Comparison of ENCODE assay signal across 26 cellular contexts in genomic region chr16:51624083-51624775, GRCh38.
A peak's percentile ranks its signal among the peaks of the same experiment; 100 is the strongest.
DNase-seq lines count a peak whose midpoint lies in the region; ATAC-seq, FAIRE-seq and TF ChIP-seq lines count a peak whose summit lies in the region.
"Had no signal": no experiment of that assay in that cellular context is flagged by ENCODE, and none has a peak within 500 bp of the region (broad histone marks: within the 10 kb centered on the region; RNA-seq: fewer than 3 reads in every experiment).

No MANE protein-coding gene starts in this region.

- no peak overlapping the region for H3K4ac ChIP-seq in H1 (replicated peaks; ENCODE audit: insufficient read length, low read depth, low read length)

- H3K4me3 ChIP-seq in H1 (ENCODE audit: extremely low read depth in 1 of 4, insufficient read depth in 2 of 4, low read depth in 3 of 4, low read length in 4 of 4), result no peak overlapping the region
- H3K4me3 ChIP-seq: upper lobe of left lung had no signal

- CTCF ChIA-PET in H1 (lab: Charles Lee; ENCODE audit: partially characterized antibody), result interaction anchor here (0.6 to 2.5 kb wide), 3 partner anchors 14 to 112 kb away, joined by 3 to 6 read pairs (median 3); no protein-coding TSS in a partner anchor
- CTCF ChIA-PET in activated CD4-positive, alpha-beta T cell treated with anti-CD3 and anti-CD28 coated beads for 36 hours (lab: Charles Lee), result no interaction called here

- no peak overlapping the region for H2BK15ac ChIP-seq in H1 (ENCODE audit: low read length)

- H4K8ac ChIP-seq in H1 (ENCODE audit: extremely low read depth, insufficient read depth, low read length), result no peak overlapping the region

- H3K4me2 ChIP-seq in H1 (ENCODE audit: insufficient read depth in 1 of 2, low read depth in 2 of 2, low read length in 2 of 2), result no peak overlapping the region

- peaks cover 16% of the 10 kb centered on the region for H3K36me3 Mint-ChIP-seq in nephron progenitor cell (ENCODE audit: low read depth)
- H3K36me3 Mint-ChIP-seq in endothelial cell (ENCODE audit: low read depth, unreplicated experiment), result peaks cover 5% of the 10 kb centered on the region
- H3K36me3 Mint-ChIP-seq in activated CD4-positive, alpha-beta T cell treated with anti-CD3 and anti-CD28 coated beads for 36 hours (ENCODE audit: low read depth), result no peaks in the 10 kb centered on the region
- H3K36me3 Mint-ChIP-seq: activated naive CD8-positive, alpha-beta T cell treated with anti-CD3 and anti-CD28 coated beads for 36 hours; CD4-positive, CD25-positive, alpha-beta regulatory T cell; stimulated activated memory B cell treated with anti-CD40 and anti-IgM and Interleukin-4, amounts not matched to agents 10 μg/mL and 1 μg/mL and 100 μg/mL, for 72 hours had no signal

- no peak overlapping the region; the same call in 1 of the 2 replicates for H2BK5ac ChIP-seq in H1 (ENCODE audit: low read depth, low read length)

- TF ChIP-seq CTCF in H1 (IDR thresholded peaks at IDR 0.05; ENCODE audit: control extremely low read depth in 1 of 3, insufficient read depth in 1 of 3, low read depth in 1 of 3, low read length in 3 of 3) (no peak), nephron progenitor cell (IDR thresholded peaks at IDR 0.05) (no peak), endothelial cell (IDR thresholded peaks at IDR 0.05; ENCODE audit: unreplicated experiment) (no peak)

- peak overlapping the region; percentile 96 for H3K27ac Mint-ChIP-seq in nephron progenitor cell
- H3K27ac Mint-ChIP-seq in endothelial cell (ENCODE audit: unreplicated experiment), result no peak overlapping the region
- H3K27ac Mint-ChIP-seq in activated CD4-positive, alpha-beta T cell treated with anti-CD3 and anti-CD28 coated beads for 36 hours, result no peak overlapping the region
- H3K27ac Mint-ChIP-seq: activated naive CD8-positive, alpha-beta T cell treated with anti-CD3 and anti-CD28 coated beads for 36 hours; CD4-positive, CD25-positive, alpha-beta regulatory T cell; dendritic cell treated with granulocyte-macrophage colony-stimulating factor and Interleukin-4, amounts not matched to agents 40 ng/mL and 50 ng/mL, for 4 days; stimulated activated memory B cell treated with anti-CD40 and anti-IgM and Interleukin-4, amounts not matched to agents 10 μg/mL and 1 μg/mL and 100 μg/mL, for 72 hours had no signal

- H2AK5ac ChIP-seq in H1 (ENCODE audit: low read depth, low read length), result no peak overlapping the region

- H3K27me3 Mint-ChIP-seq in nephron progenitor cell (ENCODE audit: low read depth, poor library complexity), result peaks cover 5% of the 10 kb centered on the region
- peaks cover 3% of the 10 kb centered on the region for H3K27me3 Mint-ChIP-seq in endothelial cell (ENCODE audit: unreplicated experiment)
- no peaks in the 10 kb centered on the region for H3K27me3 Mint-ChIP-seq in activated CD4-positive, alpha-beta T cell treated with anti-CD3 and anti-CD28 coated beads for 36 hours
- H3K27me3 Mint-ChIP-seq: activated naive CD8-positive, alpha-beta T cell treated with anti-CD3 and anti-CD28 coated beads for 36 hours; CD4-positive, CD25-positive, alpha-beta regulatory T cell; central memory CD8-positive, alpha-beta T cell; dendritic cell treated with granulocyte-macrophage colony-stimulating factor and Interleukin-4, amounts not matched to agents 40 ng/mL and 50 ng/mL, for 4 days; stimulated activated memory B cell treated with anti-CD40 and anti-IgM and Interleukin-4, amounts not matched to agents 10 μg/mL and 1 μg/mL and 100 μg/mL, for 72 hours had no signal

- H3K14ac ChIP-seq in H1 (ENCODE audit: insufficient read length), result no peak overlapping the region

- intact Hi-C loops in activated CD4-positive, alpha-beta T cell treated with anti-CD3 and anti-CD28 coated beads for 36 hours (cut with DNase I, micrococcal nuclease), result no loop called here

- peak overlapping the region; percentile 78 for H2BK120ac ChIP-seq in H1 (replicated peaks; ENCODE audit: low read depth, low read length)

- no peaks in the 10 kb centered on the region for H3K79me1 ChIP-seq in H1 (ENCODE audit: low read depth, low read length)

- H3K4me3 Mint-ChIP-seq in nephron progenitor cell, result peak overlapping the region; percentile 30
- no peak overlapping the region for H3K4me3 Mint-ChIP-seq in endothelial cell (ENCODE audit: unreplicated experiment)
- no peak overlapping the region for H3K4me3 Mint-ChIP-seq in activated CD4-positive, alpha-beta T cell treated with anti-CD3 and anti-CD28 coated beads for 36 hours
- H3K4me3 Mint-ChIP-seq: activated naive CD8-positive, alpha-beta T cell treated with anti-CD3 and anti-CD28 coated beads for 36 hours; CD4-positive, CD25-positive, alpha-beta regulatory T cell; central memory CD8-positive, alpha-beta T cell; dendritic cell treated with granulocyte-macrophage colony-stimulating factor and Interleukin-4, amounts not matched to agents 40 ng/mL and 50 ng/mL, for 4 days; stimulated activated memory B cell treated with anti-CD40 and anti-IgM and Interleukin-4, amounts not matched to agents 10 μg/mL and 1 μg/mL and 100 μg/mL, for 72 hours had no signal

- 0 out of 8 replicates have a peak, but pooled peaks cover 0 to 2% (median 0%) of the 10 kb centered on the region in 4 experiments for H3K36me3 ChIP-seq in H1 (ENCODE audit: control insufficient read depth in 2 of 4, insufficient read depth in 4 of 4, low read length in 3 of 4)
- H3K36me3 ChIP-seq: upper lobe of left lung had no signal

- TF ChIP-seq EP300 in H1 (IDR thresholded peaks at IDR 0.05; ENCODE audit: borderline replicate concordance in 1 of 2, low read depth in 2 of 2, low read length in 2 of 2), result no peak

- H3K9me3 Mint-ChIP-seq in nephron progenitor cell, result peaks cover 19% of the 10 kb centered on the region
- no peaks in the 10 kb centered on the region for H3K9me3 Mint-ChIP-seq in endothelial cell (ENCODE audit: unreplicated experiment)
- H3K9me3 Mint-ChIP-seq in activated CD4-positive, alpha-beta T cell treated with anti-CD3 and anti-CD28 coated beads for 36 hours (ENCODE audit: low read depth), result peaks cover 10% of the 10 kb centered on the region

- peak; percentile 61 for DNase-seq in AG20443 (ENCODE audit: low spot score)
- peak; percentile 25 for DNase-seq in RCC 7860 (ENCODE audit: low spot score)
- DNase-seq in H1 (ENCODE audit: low read depth in 1 of 2, low spot score in 2 of 2), result no peak
- no peak for DNase-seq in nephron progenitor cell
- DNase-seq in endothelial cell (ENCODE audit: low spot score), result no peak
- no peak for DNase-seq in NCI-H146 (lab: John Stamatoyannopoulos, UW)
- DNase-seq in activated CD4-positive, alpha-beta T cell treated with anti-CD3 and anti-CD28 coated beads for 36 hours, result no peak
- DNase-seq: activated CD4-positive, alpha-beta T cell treated with anti-CD3 and anti-CD28 coated beads for 48 hours; activated effector memory CD4-positive, alpha-beta T cell treated with anti-CD3 and anti-CD28 coated beads, Interleukin-2, amount 50 U/mL, for 16 hours; activated naive CD8-positive, alpha-beta T cell treated with anti-CD3 and anti-CD28 coated beads for 36 hours; activated T-cell treated with anti-CD3 and anti-CD28 coated beads, Interleukin-2, amount 50 U/mL, for 1 hour; CD4-positive, CD25-positive, alpha-beta regulatory T cell; DND-41; GOT3; kidney; MM.1S; NCI-H2081 treated with DMSO at 0.1 percent for 48 hours; NCI-H748 treated with DMSO at 0.1 percent for 48 hours; right cardiac atrium; stimulated activated CD4-positive, alpha-beta T cell treated with anti-CD3 and anti-CD28 coated beads, Interleukin-4, amount 100 ng/mL, for 24 hours; upper lobe of left lung had no signal

- no peak overlapping the region for H4K5ac ChIP-seq in H1 (ENCODE audit: insufficient read length, low read depth, low read length)

- TF ChIP-seq POLR2A in H1 (IDR thresholded peaks at IDR 0.05; ENCODE audit: control extremely low read depth in 1 of 2, low read depth in 2 of 2, low read length in 2 of 2), result no peak

- H3K56ac ChIP-seq in H1 (replicated peaks; ENCODE audit: insufficient read length, low read depth, low read length), result no peak overlapping the region

- 85% methylated on average over 7 of the region's 7 CpGs; no CpG with 5 or more reads in 1 of the 2 experiments for WGBS in H1 (ENCODE audit: extremely low coverage in 1 of 2, insufficient coverage in 1 of 2, insufficient read length in 1 of 2, insufficient replicate concordance in 2 of 2, low coverage in 1 of 2, low lambda C conversion rate in 2 of 2, missing lambda C conversion rate in 1 of 2), 2 experiments

- no peak for TF ChIP-seq RAD21 in H1 (IDR thresholded peaks at IDR 0.05 in 1 of 2, conservative IDR thresholded peaks at IDR 0.05 in 1 of 2; ENCODE audit: low read depth in 2 of 2, low read length in 2 of 2)

- peaks cover 0 to 10% (median 1%) of the 10 kb centered on the region in 4 experiments; a peak in 2 of 7 replicates for H3K4me1 ChIP-seq in H1 (replicated peaks in 1 of 4; ENCODE audit: control insufficient read depth in 3 of 4, insufficient read depth in 4 of 4, low read length in 3 of 4)
- H3K4me1 ChIP-seq: upper lobe of left lung had no signal

- no peak overlapping the region for H2BK20ac ChIP-seq in H1 (ENCODE audit: low read length)

- H2AFZ ChIP-seq in H1 (ENCODE audit: low read length), result peak overlapping the region; percentile 59; the same call in 1 of the 2 replicates

- no peaks in the 10 kb centered on the region; the same call in 1 of the 2 replicates for H3K23me2 ChIP-seq in H1 (ENCODE audit: low read depth, low read length)

- H4K91ac ChIP-seq in H1 (replicated peaks; ENCODE audit: insufficient read length, low read length), result no peak overlapping the region

- peak overlapping the region; percentile 48; the same call in 1 of the 2 replicates for H3K18ac ChIP-seq in H1 (ENCODE audit: extremely low read depth, low read length)

- FAIRE-seq in RCC 7860 (lab: Jason Lieb, UNC) (no peak), H1 (lab: Jason Lieb, UNC) (no peak)
- FAIRE-seq: astrocyte, kidney had no signal

- H3K79me2 ChIP-seq in H1 (ENCODE audit: control insufficient read depth in 1 of 2, insufficient read depth in 2 of 2, low read length in 2 of 2), result no peaks in the 10 kb centered on the region

- peaks cover 59% of the 10 kb centered on the region for H3K4me1 Mint-ChIP-seq in nephron progenitor cell
- H3K4me1 Mint-ChIP-seq in endothelial cell (ENCODE audit: unreplicated experiment), result peaks cover 28% of the 10 kb centered on the region
- H3K4me1 Mint-ChIP-seq in activated CD4-positive, alpha-beta T cell treated with anti-CD3 and anti-CD28 coated beads for 36 hours, result no peaks in the 10 kb centered on the region
- H3K4me1 Mint-ChIP-seq: activated naive CD8-positive, alpha-beta T cell treated with anti-CD3 and anti-CD28 coated beads for 36 hours; CD4-positive, CD25-positive, alpha-beta regulatory T cell; central memory CD8-positive, alpha-beta T cell; stimulated activated memory B cell treated with anti-CD40 and anti-IgM and Interleukin-4, amounts not matched to agents 10 μg/mL and 1 μg/mL and 100 μg/mL, for 72 hours had no signal

- no peaks in the 10 kb centered on the region; a peak in 2 of 4 replicates for H3K9me3 ChIP-seq in H1 (ENCODE audit: insufficient read depth in 2 of 2, low read depth in 1 of 2, low read length in 1 of 2)
- H3K9me3 ChIP-seq: upper lobe of left lung had no signal

- H3K9ac ChIP-seq in H1 (replicated peaks in 1 of 4; ENCODE audit: extremely low read depth in 1 of 4, low read depth in 3 of 4, low read length in 3 of 4), result no peak overlapping the region

- no peak overlapping the region for H2BK12ac ChIP-seq in H1 (ENCODE audit: low read depth, low read length)

- POLR2A ChIA-PET in H1 (lab: Charles Lee; ENCODE audit: partially characterized antibody), result no interaction called here
- POLR2A ChIA-PET in activated CD4-positive, alpha-beta T cell treated with anti-CD3 and anti-CD28 coated beads for 36 hours (lab: Charles Lee), result no interaction called here

- no peak for ATAC-seq in HG02642 (IDR thresholded peaks at IDR 0.05; ENCODE audit: poor library complexity, unreplicated experiment)
- ATAC-seq in activated CD4-positive, alpha-beta T cell treated with anti-CD3 and anti-CD28 coated beads for 36 hours, result no peak
- ATAC-seq: right cardiac atrium; stimulated activated memory B cell treated with anti-CD40 and anti-IgM and Interleukin-4, amounts not matched to agents 10 μg/mL and 1 μg/mL and 100 μg/mL, for 72 hours had no signal

- no peak overlapping the region for H3K27ac ChIP-seq in H1 (ENCODE audit: low read depth, low read length)
- H3K27ac ChIP-seq: upper lobe of left lung had no signal

- no peak overlapping the region for H3K23ac ChIP-seq in H1 (ENCODE audit: insufficient read length)

- H4K20me1 ChIP-seq in H1 (replicated peaks in 1 of 2; ENCODE audit: control insufficient read depth in 1 of 2, insufficient read depth in 2 of 2, low read length in 2 of 2), result no peaks in the 10 kb centered on the region

- H3K27me3 ChIP-seq in H1 (replicated peaks in 1 of 4; ENCODE audit: control insufficient read depth in 3 of 4, extremely low read depth in 1 of 4, insufficient read depth in 3 of 4, low read length in 3 of 4), result peaks cover 15 to 24% (median 20%) of the 10 kb centered on the region in 4 experiments
- H3K27me3 ChIP-seq: upper lobe of left lung had no signal

Comparison
In these comparisons a context has a peak if more than half of its experiments do, and no peak if none do; other contexts are left out.
1. DNase-seq: peak in AG20443 (single experiment) and RCC 7860 (single experiment); none in H1 (0 of 2), nephron progenitor cell (single experiment), endothelial cell (single experiment), NCI-H146 (single experiment) and activated CD4-positive, alpha-beta T cell treated with anti-CD3 and anti-CD28 coated beads for 36 hours (single experiment).